31 cellular contexts compared by ENCODE assay signal in the genomic region with DNA sequence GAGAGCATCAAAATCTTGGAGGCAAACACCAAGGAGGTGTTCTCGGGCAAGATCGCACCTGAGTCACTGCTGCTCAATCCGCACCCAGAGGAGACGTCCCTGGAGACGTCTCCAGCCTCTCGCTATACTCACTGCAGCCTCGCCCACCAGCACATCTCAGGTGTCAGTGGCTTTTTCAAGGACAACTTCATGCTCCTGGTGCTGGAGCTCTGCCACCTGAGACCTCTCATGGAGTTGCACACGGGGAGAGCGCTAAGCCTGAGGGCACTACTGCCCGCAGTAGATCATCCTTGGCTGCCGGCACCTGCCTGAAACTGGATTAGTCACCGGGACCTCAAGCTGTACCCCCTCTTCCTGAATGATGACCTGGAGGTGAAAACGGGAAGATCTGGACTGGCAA. TPM values are rescaled to one million over a fixed set of nuclear protein-coding genes. Genes with fewer than 3 reads are reported as not detected.
DNase-seq lines count a peak whose midpoint lies in the region; ATAC-seq and TF ChIP-seq lines count a peak whose summit lies in the region.
"Had no signal": no experiment of that assay in that cellular context is flagged by ENCODE, and none has a peak within 500 bp of the region (broad histone marks: within the 10 kb centered on the region; RNA-seq: fewer than 3 reads in every experiment).

No MANE protein-coding gene starts in this region.

- H3K79me2 ChIP-seq in mammary epithelial cell (ENCODE audit: insufficient read depth, low read length), result peaks cover 28% of the 10 kb centered on the region

- no peak overlapping the region for H3K4me2 ChIP-seq in mammary epithelial cell (ENCODE audit: insufficient read depth, low read depth, low read length)

- dilution Hi-C loops in mammary epithelial cell (cut with HindIII; ENCODE audit: low sequenced_read_pairs), result no loop called here

- 45% methylated on average over 7 of the region's 13 CpGs for WGBS in mammary epithelial cell (ENCODE audit: low coverage, missing lambda C conversion rate)
- 50 to 61% methylated on average over 7 to 13 of the region's 13 CpGs for WGBS in thyroid gland, 2 donors

- BruUV-seq in mammary epithelial cell (replicated peaks; lab: Mats Ljungman, UMichigan), result no TSS peak

- no peak for TF ChIP-seq CTCF in mammary epithelial cell (conservative IDR thresholded peaks at IDR 0.05 in 1 of 2, IDR thresholded peaks at IDR 0.05 in 1 of 2; ENCODE audit: extremely low read depth in 1 of 2, insufficient read depth in 1 of 2, low read depth in 1 of 2, low read length in 2 of 2)
- TF ChIP-seq CTCF in thyroid gland (IDR thresholded peaks at IDR 0.05), result no peak

- in situ Hi-C loops in mammary epithelial cell (cut with MboI; ENCODE audit: low sequenced_read_pairs in 2 of 2), result loop anchor here in 1 of 2 donors (5.0 kb wide), 1 partner anchor 58 kb away; no protein-coding TSS in a partner anchor
- in situ Hi-C loops in HAP-1 (cut with MboI; ENCODE audit: low sequenced_read_pairs), result no loop called here

- CTCF ChIA-PET in mammary epithelial cell (lab: Charles Lee; ENCODE audit: low non-redundant PET), result no interaction called here

- TF ChIP-seq POLR2A in thyroid gland (IDR thresholded peaks at IDR 0.05), result no peak

- H4K20me1 ChIP-seq in mammary epithelial cell (ENCODE audit: insufficient read depth, low read length), result no peaks in the 10 kb centered on the region

- H3K9ac ChIP-seq in mammary epithelial cell (ENCODE audit: insufficient read depth, low read length), result no peak overlapping the region

- DNase-seq in NCI-H2029 (lab: John Stamatoyannopoulos, UW), result peak; percentile 24
- no peak for DNase-seq in NCI-H2029 treated with DMSO at 0.1 percent for 48 hours (lab: John Stamatoyannopoulos, UW)
- peak; percentile 51 for DNase-seq in NCI-H345 (lab: John Stamatoyannopoulos, UW)
- peak; percentile 56 for DNase-seq in mammary epithelial cell
- DNase-seq in thyroid gland, result peak; percentile 66
- DNase-seq in NCI-H82 treated with DMSO at 0.1 percent for 48 hours (lab: John Stamatoyannopoulos, UW; ENCODE audit: unreplicated experiment), result no peak
- DNase-seq in HAP-1 (ENCODE audit: low spot score in 2 of 2), result no peak
- DNase-seq: activated CD4-positive, alpha-beta T cell treated with anti-CD3 and anti-CD28 coated beads for 4 hours; activated gamma-delta T cell; activated T-cell treated with anti-CD3 and anti-CD28 coated beads, Interleukin-2, amount 50 U/mL, for 1 hour; CD4-positive, CD25-positive, alpha-beta regulatory T cell; DMS 273 treated with DMSO at 0.1 percent for 48 hours; dorsolateral prefrontal cortex; glutamatergic neuron; H7; kidney glomerular epithelial cell; lower lobe of right lung; MG63; mucosa of descending colon; NK-92 treated with Interleukin-12 subunit alpha and Interleukin-12 subunit beta, amount 100 ng/mL, for 24 hours; retina; SHP77 treated with DMSO at 0.1 percent for 48 hours; small intestine; stimulated activated CD4-positive, alpha-beta T cell treated with anti-CD3 and anti-CD28 coated beads, Interleukin-1b, Interleukin-23, amount 100 ng/mL, for 48 hours; stimulated activated CD8-positive, alpha-beta memory T cell treated with anti-CD3 and anti-CD28 coated beads, Interleukin-4, amount 100 ng/mL, for 48 hours; stimulated activated naive CD8-positive, alpha-beta T cell treated with anti-CD3 and anti-CD28 coated beads, Interleukin-15, amount 100 ng/mL, for 72 hours; tibial artery had no signal

- H3K9me3 ChIP-seq in mammary epithelial cell (replicated peaks; ENCODE audit: insufficient read depth, low read length) (no peaks in the 10 kb centered on the region), thyroid gland (no peaks in the 10 kb centered on the region), HAP-1 (no peaks in the 10 kb centered on the region)
- H3K9me3 ChIP-seq: lower lobe of right lung, MG63, mucosa of descending colon, tibial artery had no signal

- H3K27ac ChIP-seq in mammary epithelial cell (ENCODE audit: insufficient read depth, low read depth, low read length), result no peak overlapping the region
- H3K27ac ChIP-seq in thyroid gland, result no peak overlapping the region
- H3K27ac ChIP-seq: dorsolateral prefrontal cortex, lower lobe of right lung, tibial artery, VCaP had no signal

- peaks cover 7% of the 10 kb centered on the region for H3K4me1 ChIP-seq in mammary epithelial cell (ENCODE audit: insufficient read depth, low read length)
- H3K4me1 ChIP-seq in thyroid gland, result peaks cover 17 to 26% of the 10 kb centered on the region in 2 donors
- peaks cover 11% of the 10 kb centered on the region for H3K4me1 ChIP-seq in HAP-1

- H2AFZ ChIP-seq in mammary epithelial cell (ENCODE audit: low read depth, low read length), result no peak overlapping the region

- no peaks in the 10 kb centered on the region for H3K36me3 ChIP-seq in mammary epithelial cell (ENCODE audit: insufficient read depth, low read length)
- peaks cover 10 to 11% of the 10 kb centered on the region in 2 donors for H3K36me3 ChIP-seq in thyroid gland
- peaks cover 15% of the 10 kb centered on the region for H3K36me3 ChIP-seq in HAP-1 (replicated peaks)
- H3K36me3 ChIP-seq: MG63 had no signal

- H3K4me3 ChIP-seq in mammary epithelial cell (replicated peaks in 1 of 3; ENCODE audit: insufficient read depth in 1 of 3, low read depth in 2 of 3, low read length in 3 of 3) (no peak overlapping the region), thyroid gland (replicated peaks in 1 of 3) (no peak overlapping the region), HAP-1 (no peak overlapping the region)
- H3K4me3 ChIP-seq: dorsolateral prefrontal cortex, lower lobe of right lung, MG63, mucosa of descending colon, tibial artery had no signal

- ATAC-seq in HG02588 (IDR thresholded peaks at IDR 0.05; ENCODE audit: unreplicated experiment), result no peak
- ATAC-seq: lower lobe of right lung; mucosa of descending colon; natural killer cell treated with Interleukin-12 subunit alpha and Interleukin-12 subunit beta and Interleukin-15 and Interleukin-18, amount 100 ng/mL, for 72 hours; stimulated activated naive CD8-positive, alpha-beta T cell treated with anti-CD3 and anti-CD28 coated beads, Interleukin-15, amount 100 ng/mL, for 72 hours had no signal

- intact Hi-C loops in mammary epithelial cell (cut with micrococcal nuclease), result no loop called here
- intact Hi-C loops in thyroid gland (cut with DNase I), result no loop called here

- H3K27me3 ChIP-seq in mammary epithelial cell (ENCODE audit: insufficient read depth, low read length), result no peaks in the 10 kb centered on the region
- no peaks in the 10 kb centered on the region for H3K27me3 ChIP-seq in thyroid gland
- H3K27me3 ChIP-seq in HAP-1 (ENCODE audit: low read depth), result no peaks in the 10 kb centered on the region
- H3K27me3 ChIP-seq: dorsolateral prefrontal cortex, MG63, tibial artery had no signal

RNA-seq across cellular contexts. Expression of a gene that starts 2.6 kb away (rescaled TPM):
- 100 to 1,000 TPM in 1 of 2 donors, 10 to 100 TPM in 1; 65.0 to 101 TPM for total RNA-seq in mammary epithelial cell
- 48.8 TPM for polyA plus RNA-seq in mammary epithelial cell
- 146 TPM for polyA minus RNA-seq in mammary epithelial cell
- total RNA-seq in thyroid gland, result 100 to 1,000 TPM; 126 to 185 (median 166) TPM

RNA-seq across cellular contexts. Expression of a gene that starts 25.6 kb away (rescaled TPM):
- total RNA-seq in mammary epithelial cell, result 10 to 100 TPM; 14.5 to 15.5 TPM
- 10.5 TPM for polyA plus RNA-seq in mammary epithelial cell
- polyA minus RNA-seq in mammary epithelial cell, result 28.5 TPM
- total RNA-seq in thyroid gland, result 10 to 100 TPM; 37.2 to 82.9 (median 59.5) TPM

RNA-seq across cellular contexts. Expression of a gene that starts 25.7 kb away (rescaled TPM):
- under 1 TPM; 0.16 to 0.17 TPM for total RNA-seq in mammary epithelial cell
- polyA plus RNA-seq in mammary epithelial cell, result not detected
- not detected for polyA minus RNA-seq in mammary epithelial cell
- total RNA-seq in thyroid gland, result 10 to 100 TPM in 1 of 4 donors, 1 to 10 TPM in 3; 1.5 to 11.2 (median 2.8) TPM
- total RNA-seq: natural killer cell treated with Interleukin-12 subunit alpha and Interleukin-12 subunit beta and Interleukin-15 and Interleukin-18, amount 100 ng/mL, for 72 hours; osteocyte had no signal

Comparison
In these comparisons a context has a peak if more than half of its experiments do, and no peak if none do; other contexts are left out.
1. DNase-seq: peak in NCI-H2029 (single experiment), NCI-H345 (single experiment), mammary epithelial cell (single experiment) and thyroid gland (2 of 2); none in NCI-H2029 treated with DMSO at 0.1 percent for 48 hours (single experiment), NCI-H82 treated with DMSO at 0.1 percent for 48 hours (single experiment) and HAP-1 (0 of 2).